In genomic region chr21:45086342-45086958, GRCh38 we compare ENCODE assay signal across 18 cellular contexts. TPM values are rescaled to one million over a fixed set of nuclear protein-coding genes. Genes with fewer than 3 reads are reported as not detected.
DNase-seq lines count a peak whose midpoint lies in the region; ATAC-seq, FAIRE-seq and TF ChIP-seq lines count a peak whose summit lies in the region.
"Had no signal": no experiment of that assay in that cellular context is flagged by ENCODE, and none has a peak within 500 bp of the region (broad histone marks: within the 10 kb centered on the region; RNA-seq: fewer than 3 reads in every experiment).

No MANE protein-coding gene starts in this region.

- H3K27ac Mint-ChIP-seq in activated CD4-positive, alpha-beta T cell treated with anti-CD3 and anti-CD28 coated beads, Interleukin-2, amount 10 ng/mL, durations not matched to agents 24 days and 14 days, result no peak overlapping the region
- H3K27ac Mint-ChIP-seq in CD8-positive, alpha-beta T cell, result peak overlapping the region; percentile 49
- peak overlapping the region; percentile 78 for H3K27ac Mint-ChIP-seq in activated CD8-positive, alpha-beta T cell treated with anti-CD3 and anti-CD28 coated beads, Interleukin-2, amount 10 ng/mL, durations not matched to agents 7 days and 5 days
- peak overlapping the region in 8 of 9 donors; percentile 28 to 85 (median 68) for H3K27ac Mint-ChIP-seq in naive thymus-derived CD4-positive, alpha-beta T cell
- H3K27ac Mint-ChIP-seq: stimulated activated memory B cell treated with anti-CD40 and anti-IgM and Interleukin-4, amounts not matched to agents 10 μg/mL and 1 μg/mL and 100 μg/mL, for 72 hours had no signal

- H3K9me3 Mint-ChIP-seq in activated CD4-positive, alpha-beta T cell treated with anti-CD3 and anti-CD28 coated beads, Interleukin-2, amount 10 ng/mL, durations not matched to agents 24 days and 14 days, result no peaks in the 10 kb centered on the region
- no peaks in the 10 kb centered on the region for H3K9me3 Mint-ChIP-seq in CD8-positive, alpha-beta T cell
- no peaks in the 10 kb centered on the region for H3K9me3 Mint-ChIP-seq in activated CD8-positive, alpha-beta T cell treated with anti-CD3 and anti-CD28 coated beads, Interleukin-2, amount 10 ng/mL, durations not matched to agents 7 days and 5 days (ENCODE audit: insufficient read depth)
- no peaks in the 10 kb centered on the region for H3K9me3 Mint-ChIP-seq in naive thymus-derived CD4-positive, alpha-beta T cell
- H3K9me3 Mint-ChIP-seq: stimulated activated memory B cell treated with anti-CD40 and anti-IgM and Interleukin-4, amounts not matched to agents 10 μg/mL and 1 μg/mL and 100 μg/mL, for 72 hours had no signal

- no peaks in the 10 kb centered on the region for H3K27me3 Mint-ChIP-seq in activated CD4-positive, alpha-beta T cell treated with anti-CD3 and anti-CD28 coated beads, Interleukin-2, amount 10 ng/mL, durations not matched to agents 24 days and 14 days
- no peaks in the 10 kb centered on the region for H3K27me3 Mint-ChIP-seq in CD8-positive, alpha-beta T cell (ENCODE audit: low read depth)
- H3K27me3 Mint-ChIP-seq in activated CD8-positive, alpha-beta T cell treated with anti-CD3 and anti-CD28 coated beads, Interleukin-2, amount 10 ng/mL, durations not matched to agents 7 days and 5 days (ENCODE audit: low read depth), result no peaks in the 10 kb centered on the region
- no peaks in the 10 kb centered on the region for H3K27me3 Mint-ChIP-seq in naive thymus-derived CD4-positive, alpha-beta T cell
- H3K27me3 Mint-ChIP-seq: stimulated activated memory B cell treated with anti-CD40 and anti-IgM and Interleukin-4, amounts not matched to agents 10 μg/mL and 1 μg/mL and 100 μg/mL, for 72 hours had no signal

- peak overlapping the region; percentile 66 for H3K4me3 Mint-ChIP-seq in activated CD4-positive, alpha-beta T cell treated with anti-CD3 and anti-CD28 coated beads, Interleukin-2, amount 10 ng/mL, durations not matched to agents 24 days and 14 days
- H3K4me3 Mint-ChIP-seq in CD8-positive, alpha-beta T cell, result peak overlapping the region; percentile 67
- peak overlapping the region; percentile 44 for H3K4me3 Mint-ChIP-seq in activated CD8-positive, alpha-beta T cell treated with anti-CD3 and anti-CD28 coated beads, Interleukin-2, amount 10 ng/mL, durations not matched to agents 7 days and 5 days
- H3K4me3 Mint-ChIP-seq in naive thymus-derived CD4-positive, alpha-beta T cell, result peak overlapping the region in 9 of 10 donors; percentile 59 to 83 (median 75)
- H3K4me3 Mint-ChIP-seq: stimulated activated memory B cell treated with anti-CD40 and anti-IgM and Interleukin-4, amounts not matched to agents 10 μg/mL and 1 μg/mL and 100 μg/mL, for 72 hours had no signal

- no peaks in the 10 kb centered on the region for H3K9me3 ChIP-seq in CD8-positive, alpha-beta T cell (ENCODE audit: low read length)
- no peaks in the 10 kb centered on the region for H3K9me3 ChIP-seq in naive thymus-derived CD4-positive, alpha-beta T cell (ENCODE audit: control insufficient read depth in 2 of 3, low read length in 3 of 3)
- no peaks in the 10 kb centered on the region for H3K9me3 ChIP-seq in esophagus muscularis mucosa
- H3K9me3 ChIP-seq: Peyer's patch, right atrium auricular region had no signal

- no peak for TF ChIP-seq CTCF in CD8-positive, alpha-beta T cell (IDR thresholded peaks at IDR 0.05)
- no peak for TF ChIP-seq CTCF in esophagus muscularis mucosa (IDR thresholded peaks at IDR 0.05)

- H3K36me3 ChIP-seq in CD8-positive, alpha-beta T cell (ENCODE audit: insufficient read depth, low read length), result no peaks in the 10 kb centered on the region
- H3K36me3 ChIP-seq in naive thymus-derived CD4-positive, alpha-beta T cell (ENCODE audit: control insufficient read depth in 2 of 3, insufficient read depth in 3 of 3, low read length in 3 of 3), result no peaks in the 10 kb centered on the region
- H3K36me3 ChIP-seq in esophagus muscularis mucosa, result peaks cover 0 to 12% (median 5%) of the 10 kb centered on the region in 4 donors
- H3K36me3 ChIP-seq: Peyer's patch, right atrium auricular region had no signal

- H3K27ac ChIP-seq in CD8-positive, alpha-beta T cell (ENCODE audit: low read depth, low read length), result no peak overlapping the region
- H3K27ac ChIP-seq in naive thymus-derived CD4-positive, alpha-beta T cell (ENCODE audit: low read depth, low read length), result no peak overlapping the region
- H3K27ac ChIP-seq in esophagus muscularis mucosa (replicated peaks in 1 of 4), result peak overlapping the region in 2 of 4 donors; percentile 53 to 60
- H3K27ac ChIP-seq: right atrium auricular region had no signal

- no peak for TF ChIP-seq EP300 in esophagus muscularis mucosa (IDR thresholded peaks at IDR 0.05)

- H3K27me3 ChIP-seq in CD8-positive, alpha-beta T cell (ENCODE audit: insufficient read depth, low read length), result no peaks in the 10 kb centered on the region
- no peaks in the 10 kb centered on the region for H3K27me3 ChIP-seq in naive thymus-derived CD4-positive, alpha-beta T cell (ENCODE audit: control insufficient read depth in 2 of 2, insufficient read depth in 2 of 2, low read length in 2 of 2)
- H3K27me3 ChIP-seq in esophagus muscularis mucosa, result no peaks in the 10 kb centered on the region
- H3K27me3 ChIP-seq: Peyer's patch, right atrium auricular region had no signal

- H3K36me3 Mint-ChIP-seq in activated CD4-positive, alpha-beta T cell treated with anti-CD3 and anti-CD28 coated beads, Interleukin-2, amount 10 ng/mL, durations not matched to agents 24 days and 14 days (ENCODE audit: low read depth), result peaks cover 11% of the 10 kb centered on the region
- peaks cover 5% of the 10 kb centered on the region for H3K36me3 Mint-ChIP-seq in CD8-positive, alpha-beta T cell
- peaks cover 40% of the 10 kb centered on the region for H3K36me3 Mint-ChIP-seq in activated CD8-positive, alpha-beta T cell treated with anti-CD3 and anti-CD28 coated beads, Interleukin-2, amount 10 ng/mL, durations not matched to agents 7 days and 5 days (ENCODE audit: low read depth)
- peaks cover 0 to 20% (median 3%) of the 10 kb centered on the region in 5 donors for H3K36me3 Mint-ChIP-seq in naive thymus-derived CD4-positive, alpha-beta T cell

- peaks cover 83% of the 10 kb centered on the region for H3K4me1 ChIP-seq in CD8-positive, alpha-beta T cell (ENCODE audit: insufficient read depth, low read length)
- peaks cover 64 to 70% of the 10 kb centered on the region in 2 donors for H3K4me1 ChIP-seq in naive thymus-derived CD4-positive, alpha-beta T cell (ENCODE audit: control insufficient read depth in 2 of 2, insufficient read depth in 2 of 2, low read length in 2 of 2)
- H3K4me1 ChIP-seq in esophagus muscularis mucosa, result peaks cover 8 to 100% (median 77%) of the 10 kb centered on the region in 4 donors
- H3K4me1 ChIP-seq: Peyer's patch had no signal

- no peak for TF ChIP-seq POLR2A in GM12891 (IDR thresholded peaks at IDR 0.05; ENCODE audit: low read depth, low read length)
- no peak for TF ChIP-seq POLR2A in esophagus muscularis mucosa (IDR thresholded peaks at IDR 0.05; ENCODE audit: low read depth)

- peaks cover 71% of the 10 kb centered on the region for H3K4me1 Mint-ChIP-seq in activated CD4-positive, alpha-beta T cell treated with anti-CD3 and anti-CD28 coated beads, Interleukin-2, amount 10 ng/mL, durations not matched to agents 24 days and 14 days
- H3K4me1 Mint-ChIP-seq in CD8-positive, alpha-beta T cell (ENCODE audit: low read depth), result peaks cover 81% of the 10 kb centered on the region
- peaks cover 91% of the 10 kb centered on the region for H3K4me1 Mint-ChIP-seq in activated CD8-positive, alpha-beta T cell treated with anti-CD3 and anti-CD28 coated beads, Interleukin-2, amount 10 ng/mL, durations not matched to agents 7 days and 5 days (ENCODE audit: low read depth)
- H3K4me1 Mint-ChIP-seq in naive thymus-derived CD4-positive, alpha-beta T cell, result peaks cover 78 to 97% (median 94%) of the 10 kb centered on the region in 7 donors

- POLR2A ChIA-PET in CD8-positive, alpha-beta T cell (lab: Charles Lee), result interaction anchor here (1.3 kb wide), 1 partner anchor 10 kb away, joined by 3 read pairs; no protein-coding TSS in a partner anchor
- POLR2A ChIA-PET in activated CD8-positive, alpha-beta T cell treated with anti-CD3 and anti-CD28 coated beads, Interleukin-2, amount 10 ng/mL, durations not matched to agents 7 days and 5 days (lab: Charles Lee), result interaction anchor here (2.3 kb wide), 1 partner anchor 10 kb away, joined by 6 read pairs; no protein-coding TSS in a partner anchor
- POLR2A ChIA-PET in naive thymus-derived CD4-positive, alpha-beta T cell (lab: Charles Lee), result interaction anchor here (1.2 kb wide), 1 partner anchor 12 kb away, joined by 3 read pairs; no protein-coding TSS in a partner anchor

- no peak for ATAC-seq in CD8-positive, alpha-beta T cell
- ATAC-seq in activated CD8-positive, alpha-beta T cell treated with anti-CD3 and anti-CD28 coated beads, Interleukin-2, amount 10 ng/mL, durations not matched to agents 7 days and 5 days, result no peak
- ATAC-seq in naive thymus-derived CD4-positive, alpha-beta T cell, result no peak
- ATAC-seq: left lobe of liver had no signal

- H3K4me3 ChIP-seq in CD8-positive, alpha-beta T cell (ENCODE audit: low read depth, low read length), result peak overlapping the region; percentile 2
- H3K4me3 ChIP-seq in naive thymus-derived CD4-positive, alpha-beta T cell (ENCODE audit: low read length), result no peak overlapping the region
- H3K4me3 ChIP-seq in esophagus muscularis mucosa, result no peak overlapping the region
- H3K4me3 ChIP-seq: Peyer's patch, right atrium auricular region had no signal

- peak; percentile 60 for DNase-seq in activated CD4-positive, alpha-beta T cell treated with anti-CD3 and anti-CD28 coated beads, Interleukin-2, amount 10 ng/mL, durations not matched to agents 24 days and 14 days
- DNase-seq in activated CD4-positive, alpha-beta T cell treated with anti-CD3 and anti-CD28 coated beads, Interleukin-2, amount 50 U/mL, for 1 hour, result no peak
- peak in 1 of 7 experiments; percentile 44 for DNase-seq in CD8-positive, alpha-beta T cell
- DNase-seq in activated CD8-positive, alpha-beta T cell treated with anti-CD3 and anti-CD28 coated beads, Interleukin-2, amount 10 ng/mL, durations not matched to agents 7 days and 5 days, result no peak
- DNase-seq in naive thymus-derived CD4-positive, alpha-beta T cell, result no peak
- DNase-seq in GM12891 (ENCODE audit: insufficient read length, low spot score) (no peak), NCI-H2029 treated with DMSO at 0.1 percent for 48 hours (lab: John Stamatoyannopoulos, UW) (no peak), esophagus muscularis mucosa (ENCODE audit: extremely low spot score) (no peak)
- DNase-seq: dermis blood vessel endothelial cell, NCI-H187, NCI-H226, Peyer's patch, trophoblast cell had no signal

- WGBS in esophagus muscularis mucosa, result 77% methylated on average over 15 of the region's 15 CpGs

- CTCF ChIA-PET in CD8-positive, alpha-beta T cell (lab: Charles Lee), result interaction anchor here (1.3 to 2.7 kb wide), 3 partner anchors 9 to 51 kb away, joined by 3 to 16 read pairs (median 4); no protein-coding TSS in a partner anchor
- CTCF ChIA-PET in activated CD8-positive, alpha-beta T cell treated with anti-CD3 and anti-CD28 coated beads, Interleukin-2, amount 10 ng/mL, durations not matched to agents 7 days and 5 days (lab: Charles Lee), result interaction anchor here (1.0 to 3.4 kb wide), 6 partner anchors 8 to 51 kb away, joined by 3 to 20 read pairs (median 10); no protein-coding TSS in a partner anchor
- CTCF ChIA-PET in naive thymus-derived CD4-positive, alpha-beta T cell (lab: Charles Lee), result interaction anchor here (1.5 to 1.8 kb wide), 3 partner anchors 9 to 137 kb away, joined by 5 to 6 read pairs (median 5); no protein-coding TSS in a partner anchor

- intact Hi-C loops in activated CD4-positive, alpha-beta T cell treated with anti-CD3 and anti-CD28 coated beads, Interleukin-2, amount 10 ng/mL, durations not matched to agents 24 days and 14 days (cut with micrococcal nuclease), result loop anchor here (10.0 kb wide), 2 partner anchors 198 to 282 kb away; partner anchors contain the start of genes POFUT2 and UBE2G2
- intact Hi-C loops in CD8-positive, alpha-beta T cell (cut with DNase I, micrococcal nuclease), result loop anchor here (2.0 to 5.0 kb wide), 2 partner anchors 22 to 429 kb away; partner anchors contain the start of gene KRTAP12-3 (in 1 of the 2)
- intact Hi-C loops in naive thymus-derived CD4-positive, alpha-beta T cell (cut with micrococcal nuclease), result loop anchor here in 1 of 2 donors (2.0 kb wide), 1 partner anchor 18 kb away; no protein-coding TSS in a partner anchor
- intact Hi-C loops in esophagus muscularis mucosa (cut with DNase I), result loop anchor here (5.0 kb wide), 1 partner anchor 36 kb away; no protein-coding TSS in a partner anchor

- FAIRE-seq in GM12891 (lab: Jason Lieb, UNC), result no peak
- FAIRE-seq: GM19239, H1 had no signal

RNA-seq across cellular contexts. Expression of gene ADARB1, which starts 12.1 kb away (rescaled TPM):
- total RNA-seq in activated CD4-positive, alpha-beta T cell treated with anti-CD3 and anti-CD28 coated beads, Interleukin-2, amount 10 ng/mL, durations not matched to agents 24 days and 14 days, result 21.8 and 24.6 TPM in 2 replicates
- 10 to 100 TPM; 21.1 to 22.6 TPM for total RNA-seq in CD8-positive, alpha-beta T cell
- 10 to 100 TPM; 52.9 to 66.2 TPM for total RNA-seq in activated CD8-positive, alpha-beta T cell treated with anti-CD3 and anti-CD28 coated beads, Interleukin-2, amount 10 ng/mL, durations not matched to agents 7 days and 5 days
- total RNA-seq in naive thymus-derived CD4-positive, alpha-beta T cell, result 10 to 100 TPM; 35.7 to 52.2 (median 38.9) TPM
- 10 to 100 TPM in 1 of 2 donors, 1 to 10 TPM in 1; 6.2 to 11.7 TPM for polyA plus RNA-seq in naive thymus-derived CD4-positive, alpha-beta T cell
- polyA plus RNA-seq in GM12891 (2012; ENCODE audit: low read depth, missing spikeins), result 0.60 TPM
- total RNA-seq in esophagus muscularis mucosa, result 100 to 1,000 TPM; 107 to 231 (median 201) TPM
